Comparison of ENCODE assay signal across 12 cellular contexts in genomic region chr7:120404042-120404441, GRCh38.
DNase-seq lines count a peak whose midpoint lies in the region; ATAC-seq and TF ChIP-seq lines count a peak whose summit lies in the region.
"Had no signal": no experiment of that assay in that cellular context is flagged by ENCODE, and none has a peak within 500 bp of the region (broad histone marks: within the 10 kb centered on the region; RNA-seq: fewer than 3 reads in every experiment).

No MANE protein-coding gene starts in this region.

- H3K27me3 Mint-ChIP-seq in CD8-positive, alpha-beta T cell (ENCODE audit: low read depth), result no peaks in the 10 kb centered on the region

- no peak overlapping the region for H3K27ac ChIP-seq in left lung
- H3K27ac ChIP-seq in CD8-positive, alpha-beta T cell (ENCODE audit: low read depth, low read length), result no peak overlapping the region
- H3K27ac ChIP-seq: thyroid gland had no signal

- H3K36me3 Mint-ChIP-seq in CD8-positive, alpha-beta T cell, result no peaks in the 10 kb centered on the region

- CTCF ChIA-PET in CD8-positive, alpha-beta T cell (lab: Charles Lee), result no interaction called here

- no peak for TF ChIP-seq CTCF in left lung (IDR thresholded peaks at IDR 0.05)
- no peak for TF ChIP-seq CTCF in CD8-positive, alpha-beta T cell (IDR thresholded peaks at IDR 0.05)

- no peak overlapping the region for H3K27ac Mint-ChIP-seq in CD8-positive, alpha-beta T cell

- H3K4me1 ChIP-seq in left lung, result no peaks in the 10 kb centered on the region
- H3K4me1 ChIP-seq in CD8-positive, alpha-beta T cell (ENCODE audit: insufficient read depth, low read length), result no peaks in the 10 kb centered on the region
- H3K4me1 ChIP-seq: thyroid gland had no signal

- intact Hi-C loops in left lung (cut with DNase I), result no loop called here
- intact Hi-C loops in CD8-positive, alpha-beta T cell (cut with DNase I, micrococcal nuclease), result no loop called here

- H3K4me3 ChIP-seq in left lung, result no peak overlapping the region
- no peak overlapping the region for H3K4me3 ChIP-seq in CD8-positive, alpha-beta T cell (ENCODE audit: low read depth, low read length)
- H3K4me3 ChIP-seq: thyroid gland had no signal

- DNase-seq in left lung (no peak), EL (no peak), H4 (ENCODE audit: low spot score) (no peak)
- no peak for DNase-seq in CD8-positive, alpha-beta T cell
- no peak for DNase-seq in activated CD4-positive, alpha-beta T cell treated with anti-CD3 and anti-CD28 coated beads for 1 hour
- DNase-seq: activated gamma-delta T cell, midbrain, NCI-H2081 treated with DMSO at 0.1 percent for 48 hours, thyroid gland had no signal

- peaks cover 2% of the 10 kb centered on the region for H3K9me3 Mint-ChIP-seq in CD8-positive, alpha-beta T cell

- H3K4me1 Mint-ChIP-seq in CD8-positive, alpha-beta T cell (ENCODE audit: low read depth), result no peaks in the 10 kb centered on the region

- H3K4me3 Mint-ChIP-seq in CD8-positive, alpha-beta T cell, result no peak overlapping the region

- POLR2A ChIA-PET in CD8-positive, alpha-beta T cell (lab: Charles Lee), result no interaction called here

- no peaks in the 10 kb centered on the region for H3K27me3 ChIP-seq in left lung
- H3K27me3 ChIP-seq in CD8-positive, alpha-beta T cell (ENCODE audit: insufficient read depth, low read length), result no peaks in the 10 kb centered on the region
- H3K27me3 ChIP-seq: thyroid gland had no signal

- H3K9me3 ChIP-seq in left lung, result no peaks in the 10 kb centered on the region
- H3K9me3 ChIP-seq in CD8-positive, alpha-beta T cell (ENCODE audit: low read length), result no peaks in the 10 kb centered on the region
- H3K9me3 ChIP-seq: thyroid gland had no signal

- ATAC-seq in GM18907 (IDR thresholded peaks at IDR 0.05; ENCODE audit: unreplicated experiment) (peak; percentile 76), HG02571 (IDR thresholded peaks at IDR 0.05; ENCODE audit: unreplicated experiment) (peak; percentile 45), HG03469 (IDR thresholded peaks at IDR 0.05; ENCODE audit: unreplicated experiment) (peak; percentile 43), left lung (peak; percentile 50)
- no peak for ATAC-seq in CD8-positive, alpha-beta T cell

- no peaks in the 10 kb centered on the region for H3K36me3 ChIP-seq in left lung
- no peaks in the 10 kb centered on the region for H3K36me3 ChIP-seq in CD8-positive, alpha-beta T cell (ENCODE audit: insufficient read depth, low read length)
- H3K36me3 ChIP-seq: thyroid gland had no signal
